In the genomic region with DNA sequence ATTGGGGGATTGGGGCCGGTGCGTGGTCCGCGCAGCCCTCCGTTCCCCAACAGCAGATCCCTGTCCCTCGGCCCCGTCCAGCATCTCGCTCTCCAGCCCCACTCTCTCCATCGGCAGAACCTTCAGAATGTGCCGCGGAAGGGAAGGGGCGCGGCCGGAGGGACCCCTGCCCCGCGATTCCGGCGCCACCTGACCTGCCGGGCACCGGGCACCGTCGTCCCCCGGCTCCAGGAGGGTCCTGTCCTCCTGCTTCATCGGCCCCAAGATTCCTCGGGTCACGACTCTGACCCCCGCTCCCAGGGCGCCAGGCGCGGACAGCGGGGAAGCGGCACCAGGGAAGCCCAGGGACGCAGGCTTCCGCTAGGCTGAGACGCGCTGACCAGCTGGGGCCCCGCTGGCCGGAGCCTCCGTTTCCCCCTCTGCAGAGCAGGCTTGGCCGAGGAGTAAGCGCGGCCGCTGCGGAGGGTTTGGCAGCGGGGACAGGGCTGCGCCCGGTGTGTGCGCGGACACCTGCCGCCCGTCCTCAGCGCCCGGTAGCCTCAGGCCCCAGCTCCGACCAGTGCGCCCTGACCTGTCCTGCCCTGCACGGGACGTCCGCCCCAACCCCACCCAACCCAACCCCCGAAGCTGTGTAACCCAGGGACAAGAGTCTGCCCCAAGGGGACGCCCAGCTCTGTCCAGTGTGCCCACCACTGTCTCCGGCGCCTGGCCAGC, we compare ENCODE assay signal across 10 cellular contexts. TPM values are rescaled to one million over a fixed set of nuclear protein-coding genes. Genes with fewer than 3 reads are reported as not detected.
DNase-seq lines count a peak whose midpoint lies in the region; ATAC-seq and TF ChIP-seq lines count a peak whose summit lies in the region.
"Had no signal": no experiment of that assay in that cellular context is flagged by ENCODE, and none has a peak within 500 bp of the region (broad histone marks: within the 10 kb centered on the region; RNA-seq: fewer than 3 reads in every experiment).

No MANE protein-coding gene starts in this region.

- ATAC-seq in HCT116 (no peak), HG03139 (IDR thresholded peaks at IDR 0.05; ENCODE audit: unreplicated experiment) (no peak)

- POLR2A ChIA-PET in HCT116 (lab: Charles Lee), result interaction anchor here (0.6 kb wide), 1 partner anchor 17 kb away, joined by 3 read pairs; a partner anchor contains a TSS

- DNase-seq in HCT116 (ENCODE audit: low read depth, low spot score) (no peak), choroid plexus epithelial cell (ENCODE audit: low read depth) (no peak), kidney epithelial cell (ENCODE audit: low read depth) (no peak), stomach (no peak), glutamatergic neuron (no peak), NCI-H446 treated with DMSO at 0.1 percent for 48 hours (lab: John Stamatoyannopoulos, UW) (no peak)
- DNase-seq in stimulated activated naive CD4-positive, alpha-beta T cell (lab: John Stamatoyannopoulos, UW), result no peak

- H3K36me3 ChIP-seq in HCT116 (ENCODE audit: control insufficient read depth in 1 of 2, insufficient read depth in 2 of 2, low read length in 2 of 2) (no peaks in the 10 kb centered on the region), kidney epithelial cell (ENCODE audit: control insufficient read depth, insufficient read depth, low read length) (no peaks in the 10 kb centered on the region), stomach (no peaks in the 10 kb centered on the region)

- TF ChIP-seq POLR2A in HCT116 (IDR thresholded peaks at IDR 0.05; ENCODE audit: borderline replicate concordance, extremely low read depth, insufficient read depth, insufficient read length), result no peak
- no peak for TF ChIP-seq POLR2A in stomach (IDR thresholded peaks at IDR 0.05)

- no peak for TF ChIP-seq RAD21 in HCT116 (IDR thresholded peaks at IDR 0.05; ENCODE audit: low read depth)

- CTCF ChIA-PET in HCT116 (lab: Charles Lee), result no interaction called here

- H3K27ac Mint-ChIP-seq in glutamatergic neuron (ENCODE audit: unreplicated experiment), result no peak overlapping the region
- H3K27ac Mint-ChIP-seq: activated T-helper 2 cell treated with anti-CD3 and anti-CD28 coated beads, Interferon-gamma antibody, Interleukin-2, Interleukin-4, amounts not matched to agents 10 μg/mL and 5 μg/mL and 100 μg/mL, durations not matched to agents 14 hours and 24 hours and 36 hours had no signal

- no peak overlapping the region for H3K9ac ChIP-seq in HCT116 (ENCODE audit: low read length)

- H3K27ac ChIP-seq in HCT116 (ENCODE audit: low read depth, low read length) (no peak overlapping the region), stomach (no peak overlapping the region)
- H3K27ac ChIP-seq: VCaP had no signal

- intact Hi-C loops in HCT116 (cut with micrococcal nuclease) (no loop called here), stomach (cut with DNase I; ENCODE audit: low total_unique reads) (no loop called here)

- 10 to 24% (median 17%) methylated on average over 24 to 62 of the region's 62 CpGs for WGBS in stomach, 5 donors

- no peaks in the 10 kb centered on the region for H3K79me2 ChIP-seq in HCT116 (ENCODE audit: insufficient read depth, low read length)

- H3K9me2 ChIP-seq in HCT116 (ENCODE audit: insufficient read depth), result no peaks in the 10 kb centered on the region

- BruUV-seq in HCT116 (replicated peaks; lab: Mats Ljungman, UMichigan), result no TSS peak

- H3K4me1 ChIP-seq in HCT116 (ENCODE audit: control insufficient read depth in 1 of 2, insufficient read depth in 2 of 2, low read length in 2 of 2) (peaks cover 7 to 22% of the 10 kb centered on the region in 2 experiments), stomach (peaks cover 17 to 31% (median 21%) of the 10 kb centered on the region in 4 donors)

- RAD21 ChIA-PET in HCT116 (lab: Charles Lee; ENCODE audit: low non-redundant PET in 1 of 2, low total read pairs in 2 of 2, uncharacterized antibody in 2 of 2, unreplicated experiment in 2 of 2), result no interaction called here

- no peak overlapping the region for H3K4me3 Mint-ChIP-seq in glutamatergic neuron (ENCODE audit: unreplicated experiment)

- no peak overlapping the region for H2AFZ ChIP-seq in HCT116 (ENCODE audit: low read depth, low read length, poor library complexity, severe bottlenecking)

- TF ChIP-seq EP300 in stomach (IDR thresholded peaks at IDR 0.05), result no peak

- 0 out of 2 replicates have a peak overlapping the region, but pooled peaks have one; percentile 14 for H3K4me2 ChIP-seq in HCT116 (ENCODE audit: low read length)

- H3K36me3 Mint-ChIP-seq in glutamatergic neuron (ENCODE audit: unreplicated experiment), result no peaks in the 10 kb centered on the region

- H3K4me3 ChIP-seq in HCT116 (replicated peaks in 1 of 2; ENCODE audit: low read depth in 1 of 2, low read length in 2 of 2) (no peak overlapping the region), choroid plexus epithelial cell (ENCODE audit: low read depth, low read length) (peak overlapping the region; percentile 39), kidney epithelial cell (ENCODE audit: low read depth, low read length) (peak overlapping the region; percentile 4), stomach (peak overlapping the region; percentile 39 to 58 (median 48))

- H3K9me3 ChIP-seq in HCT116 (ENCODE audit: control insufficient read depth in 1 of 2, insufficient read depth in 1 of 2, low read depth in 1 of 2, low read length in 2 of 2) (no peaks in the 10 kb centered on the region), stomach (no peaks in the 10 kb centered on the region)

- peaks cover 3% of the 10 kb centered on the region for H3K9me3 Mint-ChIP-seq in glutamatergic neuron (ENCODE audit: unreplicated experiment)
- H3K9me3 Mint-ChIP-seq: activated T-helper 2 cell treated with anti-CD3 and anti-CD28 coated beads, Interferon-gamma antibody, Interleukin-2, Interleukin-4, amounts not matched to agents 10 μg/mL and 5 μg/mL and 100 μg/mL, durations not matched to agents 14 hours and 24 hours and 36 hours had no signal

- H3K27me3 ChIP-seq in HCT116 (ENCODE audit: insufficient read depth, low read length), result no peaks in the 10 kb centered on the region
- H3K27me3 ChIP-seq in kidney epithelial cell (ENCODE audit: control insufficient read depth, insufficient read depth, low read length), result peaks cover 12% of the 10 kb centered on the region
- H3K27me3 ChIP-seq in stomach, result peaks cover 7 to 46% (median 17%) of the 10 kb centered on the region in 3 donors

- H4K20me1 ChIP-seq in HCT116 (ENCODE audit: insufficient read depth), result no peaks in the 10 kb centered on the region

- H3K27me3 Mint-ChIP-seq in glutamatergic neuron (ENCODE audit: unreplicated experiment), result peaks cover 3% of the 10 kb centered on the region

- no peaks in the 10 kb centered on the region for H3K4me1 Mint-ChIP-seq in glutamatergic neuron (ENCODE audit: low read depth, unreplicated experiment)

- no peak for TF ChIP-seq CTCF in HCT116 (IDR thresholded peaks at IDR 0.05 in 2 of 3, conservative IDR thresholded peaks at IDR 0.05 in 1 of 3; ENCODE audit: borderline replicate concordance in 1 of 3, insufficient read depth in 1 of 3, low read depth in 2 of 3, low read length in 2 of 3)
- TF ChIP-seq CTCF in choroid plexus epithelial cell (conservative IDR thresholded peaks at IDR 0.05; ENCODE audit: low read depth, low read length), result no peak
- no peak for TF ChIP-seq CTCF in kidney epithelial cell (IDR thresholded peaks at IDR 0.05; ENCODE audit: insufficient read depth, low read length, poor library complexity, severe bottlenecking)
- TF ChIP-seq CTCF in stomach (IDR thresholded peaks at IDR 0.05), result no peak
- no peak for TF ChIP-seq CTCF in glutamatergic neuron (IDR thresholded peaks at IDR 0.05; ENCODE audit: partially characterized antibody, unreplicated experiment)

TF ChIP-seq in HCT116, 20 proteins besides CTCF, POLR2A, EP300 and RAD21 (continues in another document):
- TF ChIP-seq ZNF274 (IDR thresholded peaks at IDR 0.05; ENCODE audit: low read depth, low read length) (no peak), CEBPB (IDR thresholded peaks at IDR 0.05; ENCODE audit: low read depth) (no peak), SP1 (IDR thresholded peaks at IDR 0.05; ENCODE audit: low read depth) (no peak), POLR2AphosphoS5 (IDR thresholded peaks at IDR 0.05; ENCODE audit: low read depth, low read length) (no peak), EZH2phosphoT487 (IDR thresholded peaks at IDR 0.05; ENCODE audit: borderline replicate concordance) (no peak), FOSL1 (IDR thresholded peaks at IDR 0.05; ENCODE audit: low read depth) (no peak), JUND (IDR thresholded peaks at IDR 0.05) (no peak), ELF1 (IDR thresholded peaks at IDR 0.05; ENCODE audit: borderline replicate concordance, low read depth) (no peak), ZFX (IDR thresholded peaks at IDR 0.05) (no peak), EZH2 (IDR thresholded peaks at IDR 0.05) (no peak)
- TF ChIP-seq, protein P1, sequence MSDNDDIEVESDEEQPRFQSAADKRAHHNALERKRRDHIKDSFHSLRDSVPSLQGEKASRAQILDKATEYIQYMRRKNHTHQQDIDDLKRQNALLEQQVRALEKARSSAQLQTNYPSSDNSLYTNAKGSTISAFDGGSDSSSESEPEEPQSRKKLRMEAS (IDR thresholded peaks at IDR 0.05), result no peak
- TF ChIP-seq, protein P2, sequence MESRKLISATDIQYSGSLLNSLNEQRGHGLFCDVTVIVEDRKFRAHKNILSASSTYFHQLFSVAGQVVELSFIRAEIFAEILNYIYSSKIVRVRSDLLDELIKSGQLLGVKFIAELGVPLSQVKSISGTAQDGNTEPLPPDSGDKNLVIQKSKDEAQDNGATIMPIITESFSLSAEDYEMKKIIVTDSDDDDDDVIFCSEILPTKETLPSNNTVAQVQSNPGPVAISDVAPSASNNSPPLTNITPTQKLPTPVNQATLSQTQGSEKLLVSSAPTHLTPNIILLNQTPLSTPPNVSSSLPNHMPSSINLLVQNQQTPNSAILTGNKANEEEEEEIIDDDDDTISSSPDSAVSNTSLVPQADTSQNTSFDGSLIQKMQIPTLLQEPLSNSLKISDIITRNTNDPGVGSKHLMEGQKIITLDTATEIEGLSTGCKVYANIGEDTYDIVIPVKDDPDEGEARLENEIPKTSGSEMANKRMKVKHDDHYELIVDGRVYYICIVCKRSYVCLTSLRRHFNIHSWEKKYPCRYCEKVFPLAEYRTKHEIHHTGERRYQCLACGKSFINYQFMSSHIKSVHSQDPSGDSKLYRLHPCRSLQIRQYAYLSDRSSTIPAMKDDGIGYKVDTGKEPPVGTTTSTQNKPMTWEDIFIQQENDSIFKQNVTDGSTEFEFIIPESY (IDR thresholded peaks at IDR 0.05; ENCODE audit: extremely low read depth, insufficient replicate concordance, low read length), result no peak

RNA-seq across cellular contexts. Expression of a gene that starts 16.8 kb away (rescaled TPM):
- total RNA-seq in HCT116 (2021; ENCODE audit: unreplicated experiment), result 41.5 TPM
- polyA plus RNA-seq in HCT116 (2012), result 22.5 and 24.3 TPM in 2 replicates
- total RNA-seq in kidney epithelial cell, result 86.8 and 93.7 TPM in 2 replicates
- 100 to 1,000 TPM in 1 of 5 donors, 10 to 100 TPM in 4; 13.0 to 112 (median 69.4) TPM for total RNA-seq in stomach
- 10 to 100 TPM; 14.7 to 31.0 (median 21.6) TPM for polyA plus RNA-seq in stomach
- total RNA-seq in glutamatergic neuron (ENCODE audit: unreplicated experiment), result 13.8 TPM

RNA-seq across cellular contexts. Expression of a gene that starts 33.3 kb away (rescaled TPM):
- 160 TPM for total RNA-seq in HCT116 (2021; ENCODE audit: unreplicated experiment)
- polyA plus RNA-seq in HCT116 (2012), result 157 and 164 TPM in 2 replicates
- total RNA-seq in kidney epithelial cell, result 271 and 316 TPM in 2 replicates
- total RNA-seq in stomach, result 100 to 1,000 TPM in 4 of 5 donors, 10 to 100 TPM in 1; 93.8 to 446 (median 240) TPM
- polyA plus RNA-seq in stomach, result 100 to 1,000 TPM; 116 to 162 (median 120) TPM
- 347 TPM for total RNA-seq in glutamatergic neuron (ENCODE audit: unreplicated experiment)

Comparison
In these comparisons a context has a peak if more than half of its experiments do, and no peak if none do; other contexts are left out.
1. H3K4me3 ChIP-seq: peak in choroid plexus epithelial cell (single experiment), kidney epithelial cell (single experiment) and stomach (4 of 4); none in HCT116 (0 of 2).